Comparison of ENCODE assay signal across 8 cellular contexts in the genomic region with DNA sequence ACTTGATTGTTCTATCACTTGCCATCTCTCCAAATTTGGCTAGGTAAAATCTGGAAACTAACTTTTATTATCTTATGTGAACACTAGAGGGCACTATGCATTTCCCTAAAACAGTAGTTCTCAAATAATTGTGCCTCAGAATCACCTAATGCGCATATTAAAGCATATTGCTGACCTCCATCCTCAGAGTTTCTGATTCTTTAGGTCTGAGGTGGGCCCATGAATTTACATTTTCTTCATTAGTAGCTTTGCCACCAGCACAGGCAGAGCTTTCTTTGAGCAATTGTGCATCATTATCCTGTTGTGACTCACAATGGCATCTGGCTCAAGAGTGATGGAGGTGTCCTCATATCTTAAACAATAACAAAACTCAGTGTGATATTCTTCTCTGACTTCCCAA. TPM values are rescaled to one million over a fixed set of nuclear protein-coding genes. Genes with fewer than 3 reads are reported as not detected.
DNase-seq lines count a peak whose midpoint lies in the region; ATAC-seq and TF ChIP-seq lines count a peak whose summit lies in the region.

No MANE protein-coding gene starts in this region.

- in situ Hi-C loops in Caki2 (cut with HindIII; ENCODE audit: low pct_unique_long_range_greater_than_20kb, low sequenced_read_pairs) = no loop called here

- no peaks in the 10 kb centered on the region for H3K36me3 Mint-ChIP-seq in naive thymus-derived CD8-positive, alpha-beta T cell
- no peaks in the 10 kb centered on the region for H3K36me3 Mint-ChIP-seq in activated CD4-positive, alpha-beta T cell treated with anti-CD3 and anti-CD28 coated beads, Interleukin-2, amount 10 ng/mL, durations not matched to agents 24 days and 14 days (ENCODE audit: low read depth)

- H3K9ac ChIP-seq in HCT116 (ENCODE audit: low read length) = no peak overlapping the region
- no peak overlapping the region for H3K9ac ChIP-seq in OCI-LY1 (ENCODE audit: low read length)

- no peaks in the 10 kb centered on the region for H3K4me1 Mint-ChIP-seq in naive thymus-derived CD8-positive, alpha-beta T cell
- H3K4me1 Mint-ChIP-seq in activated CD4-positive, alpha-beta T cell treated with anti-CD3 and anti-CD28 coated beads, Interleukin-2, amount 10 ng/mL, durations not matched to agents 24 days and 14 days = no peaks in the 10 kb centered on the region

- H2AFZ ChIP-seq in HCT116 (ENCODE audit: low read depth, low read length, poor library complexity, severe bottlenecking) (peak overlapping the region; percentile 36), OCI-LY1 (ENCODE audit: low read length) (no peak overlapping the region)

- H3K79me2 ChIP-seq in HCT116 (ENCODE audit: insufficient read depth, low read length) (no peaks in the 10 kb centered on the region), OCI-LY1 (ENCODE audit: insufficient read depth, low read length) (no peaks in the 10 kb centered on the region)

- TF ChIP-seq POLR2A in HCT116 (IDR thresholded peaks at IDR 0.05; ENCODE audit: borderline replicate concordance, extremely low read depth, insufficient read depth, insufficient read length) (no peak), esophagus squamous epithelium (IDR thresholded peaks at IDR 0.05) (no peak), tibial nerve (IDR thresholded peaks at IDR 0.05) (no peak)

- H3K27me3 ChIP-seq in HCT116 (ENCODE audit: insufficient read depth, low read length) (no peaks in the 10 kb centered on the region), OCI-LY1 (ENCODE audit: insufficient read depth, low read length) (no peaks in the 10 kb centered on the region), esophagus squamous epithelium (no peaks in the 10 kb centered on the region), tibial nerve (no peaks in the 10 kb centered on the region)

- intact Hi-C loops in HCT116 (cut with micrococcal nuclease) (loop anchor here (5.0 to 10.0 kb wide), 4 partner anchors 298 to 1500 kb away; no protein-coding TSS in a partner anchor), esophagus squamous epithelium (cut with DNase I) (no loop called here)
- intact Hi-C loops in activated CD4-positive, alpha-beta T cell treated with anti-CD3 and anti-CD28 coated beads, Interleukin-2, amount 10 ng/mL, durations not matched to agents 24 days and 14 days (cut with micrococcal nuclease) = loop anchor here (10.0 kb wide), 1 partner anchor 1500 kb away; no protein-coding TSS in a partner anchor

- H3K27me3 Mint-ChIP-seq in naive thymus-derived CD8-positive, alpha-beta T cell = no peaks in the 10 kb centered on the region
- H3K27me3 Mint-ChIP-seq in activated CD4-positive, alpha-beta T cell treated with anti-CD3 and anti-CD28 coated beads, Interleukin-2, amount 10 ng/mL, durations not matched to agents 24 days and 14 days = no peaks in the 10 kb centered on the region

- no peak for ATAC-seq in HCT116
- no peak for ATAC-seq in naive thymus-derived CD8-positive, alpha-beta T cell

- no peak overlapping the region for H3K27ac Mint-ChIP-seq in naive thymus-derived CD8-positive, alpha-beta T cell
- no peak overlapping the region for H3K27ac Mint-ChIP-seq in activated CD4-positive, alpha-beta T cell treated with anti-CD3 and anti-CD28 coated beads, Interleukin-2, amount 10 ng/mL, durations not matched to agents 24 days and 14 days

- H3K4me2 ChIP-seq in HCT116 (ENCODE audit: low read length) (no peak overlapping the region), OCI-LY1 (ENCODE audit: low read length) (no peak overlapping the region)

- CTCF ChIA-PET in HCT116 (lab: Charles Lee) = interaction anchor here (0.8 to 2.9 kb wide), 3 partner anchors 20 to 600 kb away, joined by 3 to 9 read pairs (median 4); no protein-coding TSS in a partner anchor

- H3K9me2 ChIP-seq in HCT116 (ENCODE audit: insufficient read depth) (no peaks in the 10 kb centered on the region), OCI-LY1 (ENCODE audit: low read depth, low read length) (no peaks in the 10 kb centered on the region)

- POLR2A ChIA-PET in HCT116 (lab: Charles Lee) = no interaction called here
- POLR2A ChIA-PET in naive thymus-derived CD8-positive, alpha-beta T cell (lab: Charles Lee) = no interaction called here

- no peak overlapping the region for H3K4me3 Mint-ChIP-seq in naive thymus-derived CD8-positive, alpha-beta T cell
- H3K4me3 Mint-ChIP-seq in activated CD4-positive, alpha-beta T cell treated with anti-CD3 and anti-CD28 coated beads, Interleukin-2, amount 10 ng/mL, durations not matched to agents 24 days and 14 days = no peak overlapping the region

- TF ChIP-seq RAD21 in HCT116 (IDR thresholded peaks at IDR 0.05; ENCODE audit: low read depth) = peak; percentile 55

- H3K9me3 Mint-ChIP-seq in naive thymus-derived CD8-positive, alpha-beta T cell = peaks cover 0 to 4% (median 0%) of the 10 kb centered on the region in 9 donors
- no peaks in the 10 kb centered on the region for H3K9me3 Mint-ChIP-seq in activated CD4-positive, alpha-beta T cell treated with anti-CD3 and anti-CD28 coated beads, Interleukin-2, amount 10 ng/mL, durations not matched to agents 24 days and 14 days

- H3K4me3 ChIP-seq in HCT116 (replicated peaks in 1 of 2; ENCODE audit: low read depth in 1 of 2, low read length in 2 of 2) = no peak overlapping the region
- H3K4me3 ChIP-seq in OCI-LY1 (ENCODE audit: low read depth, low read length, poor library complexity, severe bottlenecking) = no peak overlapping the region
- H3K4me3 ChIP-seq in esophagus squamous epithelium = no peak overlapping the region
- no peak overlapping the region for H3K4me3 ChIP-seq in tibial nerve

- WGBS in esophagus squamous epithelium, 2 donors = 40 to 45% methylated on average over 1 of the region's 1 CpG
- WGBS in tibial nerve, 2 donors = 20 to 54% methylated on average over 1 of the region's 1 CpG

- H3K4me1 ChIP-seq in HCT116 (ENCODE audit: control insufficient read depth in 1 of 2, insufficient read depth in 2 of 2, low read length in 2 of 2) (no peaks in the 10 kb centered on the region), OCI-LY1 (ENCODE audit: insufficient read depth, low read length, severe bottlenecking) (no peaks in the 10 kb centered on the region), esophagus squamous epithelium (peaks cover 0 to 22% (median 3%) of the 10 kb centered on the region in 3 donors), tibial nerve (no peaks in the 10 kb centered on the region)

- peak; percentile 29 to 73 (median 33); a peak in 5 of 6 replicates for TF ChIP-seq CTCF in HCT116 (IDR thresholded peaks at IDR 0.05 in 2 of 3, conservative IDR thresholded peaks at IDR 0.05 in 1 of 3; ENCODE audit: borderline replicate concordance in 1 of 3, insufficient read depth in 1 of 3, low read depth in 2 of 3, low read length in 2 of 3)
- peak; percentile 83 for TF ChIP-seq CTCF in OCI-LY1 (IDR thresholded peaks at IDR 0.05; ENCODE audit: low read length)
- TF ChIP-seq CTCF in esophagus squamous epithelium (IDR thresholded peaks at IDR 0.05) = peak in 4 of 6 experiments; percentile 10 to 53 (median 34)
- peak; percentile 12 to 39 (median 22) for TF ChIP-seq CTCF in tibial nerve (IDR thresholded peaks at IDR 0.05)

- RAD21 ChIA-PET in HCT116 (lab: Charles Lee; ENCODE audit: low non-redundant PET in 1 of 2, low total read pairs in 2 of 2, uncharacterized antibody in 2 of 2, unreplicated experiment in 2 of 2) = no interaction called here

- H3F3A ChIP-seq in OCI-LY1 (ENCODE audit: insufficient read depth, low read length) = no peaks in the 10 kb centered on the region

- H3K9me3 ChIP-seq in HCT116 (ENCODE audit: control insufficient read depth in 1 of 2, insufficient read depth in 1 of 2, low read depth in 1 of 2, low read length in 2 of 2) (no peaks in the 10 kb centered on the region), OCI-LY1 (ENCODE audit: low read length) (no peaks in the 10 kb centered on the region), esophagus squamous epithelium (no peaks in the 10 kb centered on the region), tibial nerve (no peaks in the 10 kb centered on the region)

- TF ChIP-seq EP300 in tibial nerve (IDR thresholded peaks at IDR 0.05) = no peak

- H4K20me1 ChIP-seq in HCT116 (ENCODE audit: insufficient read depth) (no peaks in the 10 kb centered on the region), OCI-LY1 (ENCODE audit: insufficient read depth, low read length) (no peaks in the 10 kb centered on the region)

- DNase-seq in Caki2 (ENCODE audit: low read depth) = peak; percentile 39
- no peak for DNase-seq in HCT116 (ENCODE audit: low read depth, low spot score)
- DNase-seq in esophagus squamous epithelium (lab: John Stamatoyannopoulos, UW) = no peak
- DNase-seq in tibial nerve (ENCODE audit: low spot score in 2 of 2) = no peak
- no peak for DNase-seq in activated CD4-positive, alpha-beta T cell treated with anti-CD3 and anti-CD28 coated beads for 1 hour
- no peak for DNase-seq in naive thymus-derived CD8-positive, alpha-beta T cell
- no peak for DNase-seq in activated CD4-positive, alpha-beta T cell treated with anti-CD3 and anti-CD28 coated beads, Interleukin-2, amount 10 ng/mL, durations not matched to agents 24 days and 14 days

- H3K27ac ChIP-seq in HCT116 (ENCODE audit: low read depth, low read length) = no peak overlapping the region
- no peak overlapping the region for H3K27ac ChIP-seq in OCI-LY1 (ENCODE audit: low read depth, low read length, poor library complexity, severe bottlenecking)
- no peak overlapping the region for H3K27ac ChIP-seq in esophagus squamous epithelium
- H3K27ac ChIP-seq in tibial nerve = no peak overlapping the region

- no TSS peak for BruUV-seq in HCT116 (replicated peaks; lab: Mats Ljungman, UMichigan)

- no peaks in the 10 kb centered on the region for H3K36me3 ChIP-seq in HCT116 (ENCODE audit: control insufficient read depth in 1 of 2, insufficient read depth in 2 of 2, low read length in 2 of 2)
- H3K36me3 ChIP-seq in OCI-LY1 (ENCODE audit: insufficient read depth, low read length) = no peaks in the 10 kb centered on the region
- no peaks in the 10 kb centered on the region for H3K36me3 ChIP-seq in esophagus squamous epithelium
- H3K36me3 ChIP-seq in tibial nerve = no peaks in the 10 kb centered on the region

TF ChIP-seq in HCT116, 20 proteins besides CTCF, POLR2A, EP300 and RAD21:
- no peak for TF ChIP-seq ZNF274 (IDR thresholded peaks at IDR 0.05; ENCODE audit: low read depth, low read length)
- peak; percentile 62 for TF ChIP-seq SRF (IDR thresholded peaks at IDR 0.05; ENCODE audit: low read depth)
- TF ChIP-seq CBX3 (IDR thresholded peaks at IDR 0.05; ENCODE audit: low read depth) = no peak
TF ChIP-seq in HCT116: peak in this region for 1.

RNA-seq across cellular contexts. Expression of a gene that starts 17.5 kb away (rescaled TPM):
- 78.5 and 83.1 TPM in 2 replicates for total RNA-seq in Caki2 (2014; rRNA removed; shearing (Covaris generic); ENCODE audit: low replicate concordance)
- total RNA-seq in HCT116 (2021; ENCODE audit: unreplicated experiment) (not detected), esophagus squamous epithelium (1 to 10 TPM in 3 of 4 donors, under 1 TPM in 1; 0.27 to 5.3 (median 2.3) TPM), tibial nerve (1 to 10 TPM in 1 of 4 donors, under 1 TPM in 2, not detected in 1; 0.30 to 1.3 (median 0.98) TPM)
- polyA plus RNA-seq in HCT116 (2012) = not detected in 2 replicates
- total RNA-seq in naive thymus-derived CD8-positive, alpha-beta T cell = not detected
- not detected for polyA plus RNA-seq in naive thymus-derived CD8-positive, alpha-beta T cell
- total RNA-seq in activated CD4-positive, alpha-beta T cell treated with anti-CD3 and anti-CD28 coated beads, Interleukin-2, amount 10 ng/mL, durations not matched to agents 24 days and 14 days = not detected in 2 replicates

Comparison
In these comparisons a context has a peak if more than half of its experiments do, and no peak if none do; other contexts are left out.
1. CTCF ChIP-seq: peak in every context shown above with its lines; median percentile 83 in OCI-LY1; 34 in esophagus squamous epithelium; 33 in HCT116; 22 in tibial nerve.
2. RNA of a gene that starts 17.5 kb away (total RNA-seq): 78.5 to 83.1 TPM in Caki2; 0.27 to 5.3 TPM in esophagus squamous epithelium, 0.30 to 1.3 TPM in tibial nerve, not detected in HCT116 (single experiment), not detected in naive thymus-derived CD8-positive, alpha-beta T cell and not detected in activated CD4-positive, alpha-beta T cell treated with anti-CD3 and anti-CD28 coated beads, Interleukin-2, amount 10 ng/mL, durations not matched to agents 24 days and 14 days; every median in the first group is over 10 times any median in the second.